13 cellular contexts compared by ENCODE assay signal in genomic region chr7:158730383-158731055, GRCh38. TPM values are rescaled to one million over a fixed set of nuclear protein-coding genes. Genes with fewer than 3 reads are reported as not detected.
DNase-seq lines count a peak whose midpoint lies in the region; ATAC-seq lines count a peak whose summit lies in the region.
"Had no signal": no experiment of that assay in that cellular context is flagged by ENCODE, and none has a peak within 500 bp of the region (broad histone marks: within the 10 kb centered on the region; RNA-seq: fewer than 3 reads in every experiment).

No MANE protein-coding gene starts in this region.

- intact Hi-C loops in activated CD4-positive, alpha-beta T cell treated with anti-CD3 and anti-CD28 coated beads for 36 hours (cut with DNase I, micrococcal nuclease) = no loop called here

- H3K4me3 Mint-ChIP-seq in activated CD4-positive, alpha-beta T cell treated with anti-CD3 and anti-CD28 coated beads for 36 hours = no peak overlapping the region
- no peak overlapping the region for H3K4me3 Mint-ChIP-seq in immature natural killer cell

- no peaks in the 10 kb centered on the region for H3K27me3 ChIP-seq in rectal smooth muscle tissue (ENCODE audit: control insufficient read depth, insufficient read depth, low read length)

- H3K27ac ChIP-seq in rectal smooth muscle tissue (ENCODE audit: low read depth, low read length) = peak overlapping the region; percentile 49

- H3K27ac Mint-ChIP-seq in activated CD4-positive, alpha-beta T cell treated with anti-CD3 and anti-CD28 coated beads for 36 hours = peak overlapping the region; percentile 59
- peak overlapping the region; percentile 23 to 94 (median 52) for H3K27ac Mint-ChIP-seq in immature natural killer cell

- H3K36me3 Mint-ChIP-seq in activated CD4-positive, alpha-beta T cell treated with anti-CD3 and anti-CD28 coated beads for 36 hours (ENCODE audit: low read depth) = peaks cover 24% of the 10 kb centered on the region
- H3K36me3 Mint-ChIP-seq in immature natural killer cell = peaks cover 18 to 33% (median 24%) of the 10 kb centered on the region in 3 donors

- peaks cover 19% of the 10 kb centered on the region for H3K36me3 ChIP-seq in rectal smooth muscle tissue (ENCODE audit: control insufficient read depth, insufficient read depth, low read length)

- H3K4me1 Mint-ChIP-seq in activated CD4-positive, alpha-beta T cell treated with anti-CD3 and anti-CD28 coated beads for 36 hours = peaks cover 13% of the 10 kb centered on the region
- peaks cover 28 to 45% of the 10 kb centered on the region in 2 donors for H3K4me1 Mint-ChIP-seq in immature natural killer cell

- no peak overlapping the region for H3K4me3 ChIP-seq in rectal smooth muscle tissue (ENCODE audit: low read length)

- no peaks in the 10 kb centered on the region for H3K27me3 Mint-ChIP-seq in activated CD4-positive, alpha-beta T cell treated with anti-CD3 and anti-CD28 coated beads for 36 hours
- H3K27me3 Mint-ChIP-seq in immature natural killer cell (ENCODE audit: low read depth in 3 of 3) = peaks cover 0 to 4% (median 3%) of the 10 kb centered on the region in 3 donors

- H3K4me1 ChIP-seq in rectal smooth muscle tissue (ENCODE audit: control insufficient read depth, insufficient read depth, low read length) = no peaks in the 10 kb centered on the region

- no peak for DNase-seq in activated CD4-positive, alpha-beta T cell treated with anti-CD3 and anti-CD28 coated beads for 36 hours
- DNase-seq in activated CD4-positive, alpha-beta T cell treated with anti-CD3 and anti-CD28 coated beads, Interleukin-2, amount 50 U/mL, for 1 hour = no peak
- DNase-seq in activated CD8-positive, alpha-beta memory T cell treated with anti-CD3 and anti-CD28 coated beads, Interleukin-2, amount 50 U/mL, for 48 hours = peak; percentile 32
- no peak for DNase-seq in immature natural killer cell
- DNase-seq in effector CD8-positive, alpha-beta T cell (lab: John Stamatoyannopoulos, UW) = no peak
- DNase-seq: left cardiac atrium, NCI-H1048, NCI-H510A, trophoblast cell had no signal

- no peaks in the 10 kb centered on the region for H3K9me3 Mint-ChIP-seq in activated CD4-positive, alpha-beta T cell treated with anti-CD3 and anti-CD28 coated beads for 36 hours (ENCODE audit: low read depth)
- no peaks in the 10 kb centered on the region for H3K9me3 Mint-ChIP-seq in immature natural killer cell

- ATAC-seq in activated CD4-positive, alpha-beta T cell treated with anti-CD3 and anti-CD28 coated beads for 36 hours = no peak
- ATAC-seq in GM21576 (IDR thresholded peaks at IDR 0.05; ENCODE audit: unreplicated experiment) (no peak), GM21717 (IDR thresholded peaks at IDR 0.05; ENCODE audit: unreplicated experiment) (no peak)
- ATAC-seq: left cardiac atrium, Panc1 had no signal

- CTCF ChIA-PET in activated CD4-positive, alpha-beta T cell treated with anti-CD3 and anti-CD28 coated beads for 36 hours (lab: Charles Lee) = interaction anchor here (0.6 to 1.5 kb wide), 5 partner anchors 11 to 246 kb away, joined by 3 to 5 read pairs (median 3); partner anchors contain the start of gene NCAPG2

- H3K9ac ChIP-seq in rectal smooth muscle tissue (ENCODE audit: low read length) = no peak overlapping the region

- POLR2A ChIA-PET in activated CD4-positive, alpha-beta T cell treated with anti-CD3 and anti-CD28 coated beads for 36 hours (lab: Charles Lee) = no interaction called here

RNA-seq across cellular contexts. Expression of gene NCAPG2, which starts 25.9 kb away (rescaled TPM):
- 100 to 1,000 TPM in 1 of 2 experiments, 10 to 100 TPM in 1; 85.4 to 127 TPM for total RNA-seq in activated CD4-positive, alpha-beta T cell treated with anti-CD3 and anti-CD28 coated beads for 36 hours
- polyA plus RNA-seq in immature natural killer cell = 1 to 10 TPM; 3.5 to 7.9 (median 5.7) TPM
